In genomic region chr12:72673853-72674252, GRCh38 we compare ENCODE assay signal across 15 cellular contexts.
DNase-seq lines count a peak whose midpoint lies in the region; ATAC-seq and TF ChIP-seq lines count a peak whose summit lies in the region.
"Had no signal": no experiment of that assay in that cellular context is flagged by ENCODE, and none has a peak within 500 bp of the region (broad histone marks: within the 10 kb centered on the region; RNA-seq: fewer than 3 reads in every experiment).

No MANE protein-coding gene starts in this region.

- H3K36me3 ChIP-seq in ascending aorta = no peaks in the 10 kb centered on the region
- no peaks in the 10 kb centered on the region for H3K36me3 ChIP-seq in trophoblast cell (ENCODE audit: control insufficient read depth in 1 of 2, insufficient read depth in 2 of 2, low read length in 2 of 2)
- H3K36me3 ChIP-seq: HAP-1, right lobe of liver had no signal

- H3K27ac Mint-ChIP-seq in natural killer cell = peak overlapping the region in 1 of 2 donors; percentile 3
- H3K27ac Mint-ChIP-seq in natural killer cell treated with Interleukin-12 subunit alpha and Interleukin-12 subunit beta and Interleukin-15 and Interleukin-18, amount 100 ng/mL, for 72 hours = no peak overlapping the region
- H3K27ac Mint-ChIP-seq in stimulated activated memory B cell treated with anti-CD40 and anti-IgM and Interleukin-4, amounts not matched to agents 10 μg/mL and 1 μg/mL and 100 μg/mL, for 72 hours = no peak overlapping the region
- H3K27ac Mint-ChIP-seq: mesothelial cell of epicardium had no signal

- no peak overlapping the region for H3K27ac ChIP-seq in ascending aorta
- H3K27ac ChIP-seq in trophoblast cell (ENCODE audit: low read depth, low read length) = no peak overlapping the region
- H3K27ac ChIP-seq: A549, right lobe of liver had no signal

- peak in 1 of 3 donors; percentile 26 for ATAC-seq in natural killer cell
- ATAC-seq in natural killer cell treated with Interleukin-12 subunit alpha and Interleukin-12 subunit beta and Interleukin-15 and Interleukin-18, amount 100 ng/mL, for 72 hours = no peak
- ATAC-seq in HG02610 (IDR thresholded peaks at IDR 0.05; ENCODE audit: unreplicated experiment) = peak; percentile 64
- peak; percentile 81 for ATAC-seq in HG03457 (IDR thresholded peaks at IDR 0.05; ENCODE audit: unreplicated experiment)
- peak; percentile 75 for ATAC-seq in stimulated activated memory B cell treated with anti-CD40 and anti-IgM and Interleukin-4, amounts not matched to agents 10 μg/mL and 1 μg/mL and 100 μg/mL, for 72 hours
- ATAC-seq: A549, Right ventricle myocardium inferior had no signal

- no peak overlapping the region for H2BK12ac ChIP-seq in trophoblast cell (ENCODE audit: low read length)

- H2AFZ ChIP-seq in trophoblast cell (ENCODE audit: insufficient read depth, low read length, poor library complexity) = no peak overlapping the region

- H3K23ac ChIP-seq in trophoblast cell (ENCODE audit: low read length) = no peak overlapping the region

- H4K8ac ChIP-seq in trophoblast cell (ENCODE audit: low read depth, low read length) = no peak overlapping the region

- no peak overlapping the region for H2BK5ac ChIP-seq in trophoblast cell (ENCODE audit: low read depth, low read length, poor library complexity)

- TF ChIP-seq CTCF in natural killer cell (IDR thresholded peaks at IDR 0.05) (no peak), ascending aorta (IDR thresholded peaks at IDR 0.05) (no peak)

- no peaks in the 10 kb centered on the region for H3K27me3 ChIP-seq in ascending aorta
- no peaks in the 10 kb centered on the region for H3K27me3 ChIP-seq in trophoblast cell (ENCODE audit: insufficient read depth, low read length)
- H3K27me3 ChIP-seq: right lobe of liver had no signal

- H3K9me3 ChIP-seq in ascending aorta (no peaks in the 10 kb centered on the region), trophoblast cell (ENCODE audit: insufficient read depth, low read depth, low read length) (no peaks in the 10 kb centered on the region)
- H3K9me3 ChIP-seq: A549, HAP-1, right lobe of liver had no signal

- H3K4me3 Mint-ChIP-seq in natural killer cell = peak overlapping the region; percentile 7
- no peak overlapping the region for H3K4me3 Mint-ChIP-seq in natural killer cell treated with Interleukin-12 subunit alpha and Interleukin-12 subunit beta and Interleukin-15 and Interleukin-18, amount 100 ng/mL, for 72 hours
- no peak overlapping the region for H3K4me3 Mint-ChIP-seq in stimulated activated memory B cell treated with anti-CD40 and anti-IgM and Interleukin-4, amounts not matched to agents 10 μg/mL and 1 μg/mL and 100 μg/mL, for 72 hours
- H3K4me3 Mint-ChIP-seq: mesothelial cell of epicardium had no signal

- DNase-seq in natural killer cell = no peak
- DNase-seq in natural killer cell treated with Interleukin-12 subunit alpha and Interleukin-12 subunit beta and Interleukin-15 and Interleukin-18, amount 100 ng/mL, for 72 hours (ENCODE audit: low spot score) = no peak
- no peak for DNase-seq in NCI-H2227 treated with DMSO at 0.1 percent for 48 hours (lab: John Stamatoyannopoulos, UW)
- no peak for DNase-seq in ascending aorta (ENCODE audit: low spot score in 2 of 2)
- no peak for DNase-seq in trophoblast cell
- DNase-seq: activated CD8-positive, alpha-beta memory T cell treated with anti-CD3 and anti-CD28 coated beads, Interleukin-2, amount 50 U/mL, for 48 hours; Karpas-422; right lobe of liver had no signal

- no peak overlapping the region for H3K9ac ChIP-seq in trophoblast cell (ENCODE audit: low read length)

- H2BK120ac ChIP-seq in trophoblast cell (ENCODE audit: insufficient read depth, low read length, poor library complexity) = no peak overlapping the region

- no peak overlapping the region for H4K91ac ChIP-seq in trophoblast cell (ENCODE audit: low read depth, low read length)

- no peak overlapping the region for H3K14ac ChIP-seq in trophoblast cell (ENCODE audit: low read length)

- H3K4me1 ChIP-seq in ascending aorta = no peaks in the 10 kb centered on the region
- peaks cover 0 to 2% of the 10 kb centered on the region in 2 experiments for H3K4me1 ChIP-seq in trophoblast cell (ENCODE audit: control insufficient read depth in 1 of 2, insufficient read depth in 2 of 2, low read length in 2 of 2)
- H3K4me1 ChIP-seq: A549 had no signal

- H3K18ac ChIP-seq in trophoblast cell (ENCODE audit: low read length) = no peak overlapping the region

- no peak overlapping the region for H3K4ac ChIP-seq in trophoblast cell (ENCODE audit: low read depth, low read length)

- no peak overlapping the region for H2AK5ac ChIP-seq in trophoblast cell (ENCODE audit: low read length)

- no peaks in the 10 kb centered on the region for H3K27me3 Mint-ChIP-seq in natural killer cell (ENCODE audit: low read depth in 2 of 2)
- H3K27me3 Mint-ChIP-seq in natural killer cell treated with Interleukin-12 subunit alpha and Interleukin-12 subunit beta and Interleukin-15 and Interleukin-18, amount 100 ng/mL, for 72 hours = no peaks in the 10 kb centered on the region
- H3K27me3 Mint-ChIP-seq in stimulated activated memory B cell treated with anti-CD40 and anti-IgM and Interleukin-4, amounts not matched to agents 10 μg/mL and 1 μg/mL and 100 μg/mL, for 72 hours = no peaks in the 10 kb centered on the region

- no peaks in the 10 kb centered on the region for H3K36me3 Mint-ChIP-seq in natural killer cell
- no peaks in the 10 kb centered on the region for H3K36me3 Mint-ChIP-seq in natural killer cell treated with Interleukin-12 subunit alpha and Interleukin-12 subunit beta and Interleukin-15 and Interleukin-18, amount 100 ng/mL, for 72 hours
- H3K36me3 Mint-ChIP-seq in stimulated activated memory B cell treated with anti-CD40 and anti-IgM and Interleukin-4, amounts not matched to agents 10 μg/mL and 1 μg/mL and 100 μg/mL, for 72 hours = no peaks in the 10 kb centered on the region
- H3K36me3 Mint-ChIP-seq: mesothelial cell of epicardium had no signal

- no peaks in the 10 kb centered on the region for H3K79me2 ChIP-seq in trophoblast cell (ENCODE audit: control insufficient read depth, insufficient read depth, low read length, poor library complexity)

- H3K4me3 ChIP-seq in ascending aorta (no peak overlapping the region), trophoblast cell (ENCODE audit: low read depth, low read length) (no peak overlapping the region)
- H3K4me3 ChIP-seq: A549, HAP-1, right lobe of liver had no signal

- no peak overlapping the region for H3K4me2 ChIP-seq in trophoblast cell (ENCODE audit: low read length)
- H3K4me2 ChIP-seq: A549 had no signal

- intact Hi-C loops in natural killer cell (cut with micrococcal nuclease) (no loop called here), ascending aorta (cut with DNase I) (no loop called here)

- H3K79me1 ChIP-seq in trophoblast cell (ENCODE audit: low read length) = no peaks in the 10 kb centered on the region

- no peak overlapping the region for H4K12ac ChIP-seq in trophoblast cell (ENCODE audit: low read depth, low read length)

- no CpG with 5 or more reads among the region's 4 CpGs for WGBS in trophoblast cell (ENCODE audit: extremely low coverage, insufficient coverage, insufficient read length)

- peaks cover 7 to 18% of the 10 kb centered on the region in 2 donors for H3K4me1 Mint-ChIP-seq in natural killer cell
- H3K4me1 Mint-ChIP-seq in natural killer cell treated with Interleukin-12 subunit alpha and Interleukin-12 subunit beta and Interleukin-15 and Interleukin-18, amount 100 ng/mL, for 72 hours (ENCODE audit: low read depth in 2 of 2) = peaks cover 0 to 8% of the 10 kb centered on the region in 2 donors
- H3K4me1 Mint-ChIP-seq in stimulated activated memory B cell treated with anti-CD40 and anti-IgM and Interleukin-4, amounts not matched to agents 10 μg/mL and 1 μg/mL and 100 μg/mL, for 72 hours = peaks cover 11% of the 10 kb centered on the region

- peaks cover 2 to 5% of the 10 kb centered on the region in 2 donors for H3K9me3 Mint-ChIP-seq in natural killer cell
- peaks cover 7% of the 10 kb centered on the region for H3K9me3 Mint-ChIP-seq in natural killer cell treated with Interleukin-12 subunit alpha and Interleukin-12 subunit beta and Interleukin-15 and Interleukin-18, amount 100 ng/mL, for 72 hours
- peaks cover 3% of the 10 kb centered on the region for H3K9me3 Mint-ChIP-seq in stimulated activated memory B cell treated with anti-CD40 and anti-IgM and Interleukin-4, amounts not matched to agents 10 μg/mL and 1 μg/mL and 100 μg/mL, for 72 hours
- H3K9me3 Mint-ChIP-seq: mesothelial cell of epicardium had no signal

Comparison
In these comparisons a context has a peak if more than half of its experiments do, and no peak if none do; other contexts are left out.
1. ATAC-seq: peak in HG02610 (single experiment), HG03457 (single experiment) and stimulated activated memory B cell treated with anti-CD40 and anti-IgM and Interleukin-4, amounts not matched to agents 10 μg/mL and 1 μg/mL and 100 μg/mL, for 72 hours (single experiment); none in natural killer cell treated with Interleukin-12 subunit alpha and Interleukin-12 subunit beta and Interleukin-15 and Interleukin-18, amount 100 ng/mL, for 72 hours (0 of 2).